ENCODE assay signal across 24 cellular contexts in the genomic region with DNA sequence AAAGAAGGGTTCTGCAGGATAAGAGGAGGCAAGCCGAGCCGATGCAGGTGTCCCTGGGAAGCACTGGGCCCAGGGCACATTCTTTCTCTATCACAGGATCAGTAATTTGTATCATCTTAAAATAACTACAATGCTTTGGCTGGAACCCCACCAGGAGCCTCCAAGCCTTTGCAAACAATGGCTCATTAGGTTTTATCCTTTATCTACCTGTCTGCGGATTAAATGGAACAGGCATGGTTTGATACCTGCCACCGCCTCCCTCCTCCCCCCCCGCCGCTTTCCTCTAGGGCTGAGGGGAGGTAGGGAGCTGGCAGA.
"Had no signal": no experiment of that assay in that cellular context is flagged by ENCODE, and none has a peak within 500 bp of the region (broad histone marks: within the 10 kb centered on the region; RNA-seq: fewer than 3 reads in every experiment).

No MANE protein-coding gene starts in this region.

- ATAC-seq: HepG2 had no signal

- H3K4me3 ChIP-seq: SJSA1, SK-N-MC had no signal

- H3K36me3 ChIP-seq: SJSA1 had no signal

- H3K27me3 ChIP-seq: SJSA1 had no signal

- H3K27ac ChIP-seq: SJSA1, SK-N-MC had no signal

- H3K4me1 ChIP-seq: SJSA1 had no signal

- DNase-seq: IMR-90, Kasumi-1, KG1, MM.1S, NCI-H1092 treated with DMSO at 0.1 percent for 48 hours, NCI-H1436, NCI-H187, NCI-H2029, NCI-H2081 treated with DMSO at 0.1 percent for 48 hours, NCI-H2171, NCI-H226, NCI-H446, NCI-H510A, NCI-H524 treated with DMSO at 0.1 percent for 48 hours, NCI-H69, NCI-H774, OCI-M1, Right ventricle myocardium superior, RPMI8226, SIG-M5, SW 1271 had no signal
